24 cellular contexts compared by ENCODE assay signal in the genomic region with DNA sequence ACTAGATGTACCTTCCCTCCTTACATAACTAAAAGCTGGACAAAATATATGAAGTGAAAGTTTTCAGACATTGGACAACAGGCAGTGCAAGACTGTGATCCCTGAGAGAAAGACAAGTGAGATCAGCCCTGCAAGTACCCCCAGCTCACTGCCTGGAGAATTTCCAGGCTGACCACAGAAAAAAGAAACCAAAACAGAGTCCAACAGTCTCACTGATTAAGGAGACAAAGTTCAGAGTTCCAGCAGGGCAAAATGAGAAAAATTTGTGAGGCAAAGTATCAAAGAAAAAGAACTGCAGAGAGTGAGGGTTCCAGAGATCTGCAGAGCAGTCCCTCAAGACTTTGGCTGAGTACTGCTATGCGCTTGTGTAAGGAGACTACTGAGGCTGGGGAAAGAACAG. TPM values are rescaled to one million over a fixed set of nuclear protein-coding genes. Genes with fewer than 3 reads are reported as not detected.
DNase-seq lines count a peak whose midpoint lies in the region; ATAC-seq and TF ChIP-seq lines count a peak whose summit lies in the region.
"Had no signal": no experiment of that assay in that cellular context is flagged by ENCODE, and none has a peak within 500 bp of the region (broad histone marks: within the 10 kb centered on the region; RNA-seq: fewer than 3 reads in every experiment).

No MANE protein-coding gene starts in this region.

- no peaks in the 10 kb centered on the region for H3K27me3 ChIP-seq in effector memory CD4-positive, alpha-beta T cell (replicated peaks; ENCODE audit: control insufficient read depth, insufficient read depth, low read length, poor library complexity, severe bottlenecking)
- H3K27me3 ChIP-seq: Peyer's patch had no signal

- no peaks in the 10 kb centered on the region for H3K36me3 ChIP-seq in mucosa of descending colon (ENCODE audit: low read depth)
- H3K36me3 ChIP-seq in effector memory CD4-positive, alpha-beta T cell (ENCODE audit: control insufficient read depth, insufficient read depth, low read length) = no peaks in the 10 kb centered on the region
- H3K36me3 ChIP-seq: Peyer's patch had no signal

- peaks cover 4% of the 10 kb centered on the region for H3K9me3 ChIP-seq in mucosa of descending colon
- no peaks in the 10 kb centered on the region for H3K9me3 ChIP-seq in effector memory CD4-positive, alpha-beta T cell (ENCODE audit: control insufficient read depth, low read length)
- H3K9me3 ChIP-seq: Peyer's patch had no signal

- TF ChIP-seq CTCF in mucosa of descending colon (IDR thresholded peaks at IDR 0.05) = no peak

- no peaks in the 10 kb centered on the region for H3K4me1 ChIP-seq in mucosa of descending colon (ENCODE audit: low read depth)
- H3K4me1 ChIP-seq in effector memory CD4-positive, alpha-beta T cell (ENCODE audit: control insufficient read depth, insufficient read depth, low read length, poor library complexity, severe bottlenecking) = no peaks in the 10 kb centered on the region
- H3K4me1 ChIP-seq: A549, Peyer's patch had no signal

- ATAC-seq in mucosa of descending colon = peak; percentile 13
- ATAC-seq: A549 had no signal

- H3K4me3 ChIP-seq in mucosa of descending colon = no peak overlapping the region
- H3K4me3 ChIP-seq in effector memory CD4-positive, alpha-beta T cell (ENCODE audit: insufficient read depth, low read depth, low read length, poor library complexity, severe bottlenecking) = no peak overlapping the region
- H3K4me3 ChIP-seq: A549, Peyer's patch had no signal

- intact Hi-C loops in mucosa of descending colon (cut with DNase I, micrococcal nuclease) = no loop called here

- no peak overlapping the region for H3K27ac ChIP-seq in effector memory CD4-positive, alpha-beta T cell (ENCODE audit: insufficient read depth, low read length, poor library complexity, severe bottlenecking)
- H3K27ac ChIP-seq: A549, Peyer's patch had no signal

- DNase-seq in M059J (ENCODE audit: low read depth) (peak; percentile 52), astrocyte of the hippocampus (ENCODE audit: low read depth, low spot score) (peak; percentile 46), iris pigment epithelial cell (ENCODE audit: low read depth) (peak; percentile 6), mucosa of descending colon (no peak), iPS-NIHi11 (ENCODE audit: low spot score) (no peak), hepatic stellate cell (ENCODE audit: low spot score) (no peak), NCI-H128 (lab: John Stamatoyannopoulos, UW; ENCODE audit: unreplicated experiment) (no peak)
- DNase-seq in effector memory CD4-positive, alpha-beta T cell = no peak
- DNase-seq: DMS53, EL, GF-D8, GOT3, HCEC 1CT, KG1, NCI-H1092 treated with DMSO at 0.1 percent for 48 hours, NCI-H146, NCI-H2029 treated with DMSO at 0.1 percent for 48 hours, NCI-H226, NCI-H510A treated with DMSO at 0.1 percent for 48 hours, NCI-H748 treated with DMSO at 0.1 percent for 48 hours, Peyer's patch had no signal

RNA-seq across cellular contexts. Expression of a gene that starts 47.3 kb away (rescaled TPM):
- not detected in 2 replicates for total RNA-seq in M059J (2014; rRNA removed; shearing (Covaris generic))
- total RNA-seq in mucosa of descending colon = 100 to 1,000 TPM; 165 to 442 (median 278) TPM
- total RNA-seq: B cell, HT1080 had no signal

Comparison
In these comparisons a context has a peak if more than half of its experiments do, and no peak if none do; other contexts are left out.
1. DNase-seq: peak in M059J (single experiment), astrocyte of the hippocampus (single experiment) and iris pigment epithelial cell (single experiment); none in mucosa of descending colon (0 of 3), iPS-NIHi11 (single experiment), hepatic stellate cell (single experiment), effector memory CD4-positive, alpha-beta T cell (0 of 3) and NCI-H128 (single experiment).
2. RNA of a gene that starts 47.3 kb away (total RNA-seq): 165 to 442 TPM in mucosa of descending colon; not detected in M059J; every median in the first group is over 100 times any median in the second.